Comparison of ENCODE assay signal across 1 cellular context in genomic region chr5:163758283-163758711, GRCh38.
TF ChIP-seq lines count a peak whose summit lies in the region.

No MANE protein-coding gene starts in this region.

TF ChIP-seq in IMR-90, 13 proteins besides CTCF, POLR2A, EP300 and RAD21 (continued from another document):
- TF ChIP-seq USF2 (IDR thresholded peaks at IDR 0.05; ENCODE audit: low read depth, low read length) (no peak), BHLHE40 (IDR thresholded peaks at IDR 0.05; ENCODE audit: low read depth, low read length) (no peak), MAFK (IDR thresholded peaks at IDR 0.05; ENCODE audit: low read depth, low read length) (no peak)
